In genomic region chr13:30301827-30302226, GRCh38 we compare ENCODE assay signal across 21 cellular contexts. TPM values are rescaled to one million over a fixed set of nuclear protein-coding genes. Genes with fewer than 3 reads are reported as not detected.
DNase-seq lines count a peak whose midpoint lies in the region; ATAC-seq and TF ChIP-seq lines count a peak whose summit lies in the region.
"Had no signal": no experiment of that assay in that cellular context is flagged by ENCODE, and none has a peak within 500 bp of the region (broad histone marks: within the 10 kb centered on the region; RNA-seq: fewer than 3 reads in every experiment).

No MANE protein-coding gene starts in this region.

- no peak for ATAC-seq in GM19452 (IDR thresholded peaks at IDR 0.05; ENCODE audit: unreplicated experiment)
- ATAC-seq: A549; activated naive CD8-positive, alpha-beta T cell treated with anti-CD3 and anti-CD28 coated beads, Interleukin-2, amount 50 U/mL, for 24 hours; activated T-helper 17 cell treated with anti-CD3 and anti-CD28 coated beads, Interleukin-2, amount 50 U/mL, for 72 hours; left lobe of liver; mucosa of descending colon had no signal

- H3K4me3 Mint-ChIP-seq in chondrocyte (ENCODE audit: unreplicated experiment), result no peak overlapping the region
- H3K4me3 Mint-ChIP-seq: activated naive CD8-positive, alpha-beta T cell treated with anti-CD3 and anti-CD28 coated beads, Interleukin-2, amount 50 U/mL, for 24 hours; activated T-helper 17 cell treated with anti-CD3 and anti-CD28 coated beads, Interleukin-2, amount 50 U/mL, for 72 hours had no signal

- peaks cover 63% of the 10 kb centered on the region for H3K4me1 Mint-ChIP-seq in chondrocyte (ENCODE audit: low read depth)

- no peaks in the 10 kb centered on the region for H3K27me3 ChIP-seq in H7 (ENCODE audit: control insufficient read depth, insufficient read depth, low read length)
- H3K27me3 ChIP-seq: upper lobe of left lung had no signal

- H3K27me3 Mint-ChIP-seq in chondrocyte (ENCODE audit: low read depth), result no peaks in the 10 kb centered on the region
- H3K27me3 Mint-ChIP-seq: activated naive CD8-positive, alpha-beta T cell treated with anti-CD3 and anti-CD28 coated beads, Interleukin-2, amount 50 U/mL, for 24 hours; activated T-helper 17 cell treated with anti-CD3 and anti-CD28 coated beads, Interleukin-2, amount 50 U/mL, for 72 hours had no signal

- peak overlapping the region; percentile 76 for H3K27ac Mint-ChIP-seq in chondrocyte (ENCODE audit: unreplicated experiment)
- H3K27ac Mint-ChIP-seq: activated naive CD8-positive, alpha-beta T cell treated with anti-CD3 and anti-CD28 coated beads, Interleukin-2, amount 50 U/mL, for 24 hours; activated T-helper 17 cell treated with anti-CD3 and anti-CD28 coated beads, Interleukin-2, amount 50 U/mL, for 72 hours had no signal

- H3K9me3 Mint-ChIP-seq in chondrocyte (ENCODE audit: low read depth), result peaks cover 7% of the 10 kb centered on the region
- H3K9me3 Mint-ChIP-seq: activated naive CD8-positive, alpha-beta T cell treated with anti-CD3 and anti-CD28 coated beads, Interleukin-2, amount 50 U/mL, for 24 hours; activated T-helper 17 cell treated with anti-CD3 and anti-CD28 coated beads, Interleukin-2, amount 50 U/mL, for 72 hours had no signal

- no peak for TF ChIP-seq CTCF in chondrocyte (IDR thresholded peaks at IDR 0.05)

- H3K4me3 ChIP-seq in H7 (ENCODE audit: insufficient read depth, low read depth, low read length), result no peak overlapping the region
- H3K4me3 ChIP-seq: A549, mucosa of descending colon, upper lobe of left lung had no signal

- peak; percentile 35 for DNase-seq in NCI-H146 (lab: John Stamatoyannopoulos, UW)
- DNase-seq in NCI-H146 treated with DMSO at 0.1 percent for 48 hours (lab: John Stamatoyannopoulos, UW; ENCODE audit: unreplicated experiment), result no peak
- peak; percentile 89 for DNase-seq in NCI-H69 (lab: John Stamatoyannopoulos, UW)
- no peak for DNase-seq in chondrocyte (ENCODE audit: low spot score)
- no peak for DNase-seq in AG08395 (ENCODE audit: low spot score)
- no peak for DNase-seq in hippocampal formation (lab: John Stamatoyannopoulos, UW)
- no peak for DNase-seq in H7
- DNase-seq: activated CD4-positive, alpha-beta T cell treated with anti-CD3 and anti-CD28 coated beads for 4 hours; activated naive CD8-positive, alpha-beta T cell treated with anti-CD3 and anti-CD28 coated beads, Interleukin-2, amount 50 U/mL, for 24 hours; C1 segment of cervical spinal cord; mucosa of descending colon; NCI-H187; NCI-H446; small intestine; stimulated activated CD4-positive, alpha-beta T cell treated with anti-CD3 and anti-CD28 coated beads, Interleukin-4, amount 100 ng/mL, for 1 hour; SW 1271; upper lobe of left lung had no signal

- H3K36me3 ChIP-seq in H7 (replicated peaks; ENCODE audit: control insufficient read depth, insufficient read depth, low read length), result no peaks in the 10 kb centered on the region
- H3K36me3 ChIP-seq: upper lobe of left lung had no signal

- no peaks in the 10 kb centered on the region for H3K36me3 Mint-ChIP-seq in chondrocyte (ENCODE audit: low read depth)

RNA-seq across cellular contexts. Expression of gene KATNAL1, which starts 5.5 kb away (rescaled TPM):
- 35.8 to 36.2 TPM (median 36.0 TPM) in 3 replicates for total RNA-seq in chondrocyte
- 12.1 and 12.8 TPM in 2 replicates for total RNA-seq in H7 (2014; rRNA removed; shearing (Covaris generic))

Comparison
In these comparisons a context has a peak if more than half of its experiments do, and no peak if none do; other contexts are left out.
1. DNase-seq: peak in NCI-H146 (single experiment) and NCI-H69 (single experiment); none in NCI-H146 treated with DMSO at 0.1 percent for 48 hours (single experiment), chondrocyte (single experiment), AG08395 (single experiment), hippocampal formation (0 of 2) and H7 (single experiment).